ENCODE assay signal across 16 cellular contexts in the genomic region with DNA sequence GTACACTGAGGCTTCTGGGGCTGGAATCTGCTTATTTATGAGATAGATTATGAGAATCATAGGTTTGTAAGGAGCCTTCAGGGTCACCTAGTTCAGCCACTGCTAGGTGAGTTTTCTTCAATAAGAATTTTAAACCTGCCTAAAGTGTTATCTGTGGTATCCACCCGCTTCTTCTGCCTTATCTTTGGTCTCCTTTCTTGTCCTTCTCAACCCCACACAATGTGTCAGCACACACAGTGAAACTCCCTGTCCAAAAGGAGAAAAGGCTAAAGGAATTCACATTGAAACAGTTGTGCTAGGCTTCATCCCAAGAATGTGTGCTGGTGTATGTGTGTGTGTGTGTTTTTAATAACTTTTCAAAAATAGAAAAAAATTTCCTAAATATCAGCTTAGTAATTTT.
A peak's percentile ranks its signal among the peaks of the same experiment; 100 is the strongest.
DNase-seq lines count a peak whose midpoint lies in the region; ATAC-seq and TF ChIP-seq lines count a peak whose summit lies in the region.
"Had no signal": no experiment of that assay in that cellular context is flagged by ENCODE, and none has a peak within 500 bp of the region (broad histone marks: within the 10 kb centered on the region; RNA-seq: fewer than 3 reads in every experiment).

No MANE protein-coding gene starts in this region.

- H3K9me3 ChIP-seq in transverse colon = no peaks in the 10 kb centered on the region
- H3K9me3 ChIP-seq: prostate gland, SJCRH30 had no signal

- in situ Hi-C loops in transverse colon (cut with MboI; ENCODE audit: low pct_ligation_motif_present in 1 of 4, low pct_unique_long_range_greater_than_20kb in 1 of 4, low sequenced_read_pairs in 3 of 4) = no loop called here

- POLR2A ChIA-PET in T-cell (lab: Charles Lee) = interaction anchor here (0.6 to 5.5 kb wide), 4 partner anchors 41 to 259 kb away, joined by 3 to 66 read pairs (median 4); a partner anchor contains a TSS

- TF ChIP-seq EP300 in transverse colon (IDR thresholded peaks at IDR 0.05; ENCODE audit: low read depth) = no peak

- peaks cover 0 to 12% (median 2%) of the 10 kb centered on the region in 4 donors for H3K4me1 ChIP-seq in transverse colon
- H3K4me1 ChIP-seq: prostate gland had no signal

- peaks cover 1% of the 10 kb centered on the region for H3K36me3 Mint-ChIP-seq in activated naive CD4-positive, alpha-beta T cell treated with anti-CD3 and anti-CD28 coated beads, Interleukin-2, amount 50 U/mL, for 24 hours
- H3K36me3 Mint-ChIP-seq in T-cell = no peaks in the 10 kb centered on the region
- H3K36me3 Mint-ChIP-seq in central memory CD8-positive, alpha-beta T cell (ENCODE audit: insufficient read depth) = peaks cover 8% of the 10 kb centered on the region
- peaks cover 2 to 6% of the 10 kb centered on the region in 2 donors for H3K36me3 Mint-ChIP-seq in stimulated activated naive B cell treated with anti-CD40 and anti-IgM and Interleukin-4, amounts not matched to agents 10 μg/mL and 1 μg/mL and 100 μg/mL, for 72 hours

- WGBS in transverse colon (ENCODE audit: low coverage in 1 of 2), 2 donors = 97% methylated on average over 1 of the region's 1 CpG; no CpG with 5 or more reads in 1 of the 2 donors

- intact Hi-C loops in transverse colon (cut with DNase I; ENCODE audit: low total_unique reads) = no loop called here

- H3K9me3 Mint-ChIP-seq in activated naive CD4-positive, alpha-beta T cell treated with anti-CD3 and anti-CD28 coated beads, Interleukin-2, amount 50 U/mL, for 24 hours = no peaks in the 10 kb centered on the region
- peaks cover 0 to 12% (median 0%) of the 10 kb centered on the region in 3 donors for H3K9me3 Mint-ChIP-seq in T-cell
- no peaks in the 10 kb centered on the region for H3K9me3 Mint-ChIP-seq in central memory CD8-positive, alpha-beta T cell
- peaks cover 2 to 5% of the 10 kb centered on the region in 2 donors for H3K9me3 Mint-ChIP-seq in stimulated activated naive B cell treated with anti-CD40 and anti-IgM and Interleukin-4, amounts not matched to agents 10 μg/mL and 1 μg/mL and 100 μg/mL, for 72 hours

- peaks cover 92% of the 10 kb centered on the region for H3K4me1 Mint-ChIP-seq in activated naive CD4-positive, alpha-beta T cell treated with anti-CD3 and anti-CD28 coated beads, Interleukin-2, amount 50 U/mL, for 24 hours
- peaks cover 87 to 89% (median 87%) of the 10 kb centered on the region in 3 donors for H3K4me1 Mint-ChIP-seq in T-cell
- H3K4me1 Mint-ChIP-seq in central memory CD8-positive, alpha-beta T cell = peaks cover 63% of the 10 kb centered on the region
- peaks cover 54 to 94% of the 10 kb centered on the region in 2 donors for H3K4me1 Mint-ChIP-seq in stimulated activated naive B cell treated with anti-CD40 and anti-IgM and Interleukin-4, amounts not matched to agents 10 μg/mL and 1 μg/mL and 100 μg/mL, for 72 hours

- no peak overlapping the region for H3K4me3 ChIP-seq in transverse colon
- H3K4me3 ChIP-seq: prostate gland, SJCRH30 had no signal

- no peak for TF ChIP-seq CTCF in transverse colon (IDR thresholded peaks at IDR 0.05)

- ATAC-seq in T-cell (replicated peaks in 1 of 4) (no peak), HG03469 (IDR thresholded peaks at IDR 0.05; ENCODE audit: unreplicated experiment) (no peak)
- no peak for ATAC-seq in central memory CD8-positive, alpha-beta T cell (replicated peaks; ENCODE audit: extremely low read depth, poor library complexity, severe bottlenecking)
- no peak for ATAC-seq in stimulated activated naive B cell treated with anti-CD40 and anti-IgM and Interleukin-4, amounts not matched to agents 10 μg/mL and 1 μg/mL and 100 μg/mL, for 72 hours (replicated peaks)

- peak overlapping the region; percentile 98 for H3K27ac Mint-ChIP-seq in activated naive CD4-positive, alpha-beta T cell treated with anti-CD3 and anti-CD28 coated beads, Interleukin-2, amount 50 U/mL, for 24 hours
- H3K27ac Mint-ChIP-seq in T-cell = peak overlapping the region; percentile 95 to 96
- H3K27ac Mint-ChIP-seq in central memory CD8-positive, alpha-beta T cell (ENCODE audit: low read depth) = peak overlapping the region; percentile 92
- peak overlapping the region; percentile 98 for H3K27ac Mint-ChIP-seq in stimulated activated naive B cell treated with anti-CD40 and anti-IgM and Interleukin-4, amounts not matched to agents 10 μg/mL and 1 μg/mL and 100 μg/mL, for 72 hours
- H3K27ac Mint-ChIP-seq: nephron had no signal

- H3K36me3 ChIP-seq in transverse colon = no peaks in the 10 kb centered on the region
- H3K36me3 ChIP-seq: prostate gland, SJCRH30 had no signal

- no peak for DNase-seq in activated naive CD4-positive, alpha-beta T cell treated with Interleukin-2 at 50 U/mL for 16 hours
- DNase-seq in T-cell (no peak), transverse colon (no peak), SHP77 treated with DMSO at 0.1 percent for 48 hours (lab: John Stamatoyannopoulos, UW) (no peak)
- no peak for DNase-seq in central memory CD8-positive, alpha-beta T cell (ENCODE audit: low spot score in 2 of 2)
- no peak for DNase-seq in stimulated activated naive B cell treated with anti-CD40 and anti-IgM and Interleukin-4, amounts not matched to agents 10 μg/mL and 1 μg/mL and 100 μg/mL, for 72 hours
- DNase-seq: amygdala; NCI-H146; NCI-H446; SJCRH30; stimulated activated CD4-positive, alpha-beta T cell treated with anti-CD3 and anti-CD28 coated beads, Interleukin-12 subunit alpha, Interleukin-12 subunit beta, amount 100 ng/mL, for 4 hours had no signal

- H3K27me3 ChIP-seq in transverse colon = no peaks in the 10 kb centered on the region
- H3K27me3 ChIP-seq: SJCRH30 had no signal

- no peak overlapping the region for H3K27ac ChIP-seq in transverse colon
- H3K27ac ChIP-seq: epithelial cell of prostate, prostate gland, SJCRH30 had no signal

- no peak for TF ChIP-seq POLR2A in transverse colon (IDR thresholded peaks at IDR 0.05)

- H3K4me3 Mint-ChIP-seq in activated naive CD4-positive, alpha-beta T cell treated with anti-CD3 and anti-CD28 coated beads, Interleukin-2, amount 50 U/mL, for 24 hours = peak overlapping the region; percentile 91
- H3K4me3 Mint-ChIP-seq in T-cell = peak overlapping the region; percentile 49 to 85 (median 84)
- peak overlapping the region; percentile 77 for H3K4me3 Mint-ChIP-seq in central memory CD8-positive, alpha-beta T cell
- H3K4me3 Mint-ChIP-seq in stimulated activated naive B cell treated with anti-CD40 and anti-IgM and Interleukin-4, amounts not matched to agents 10 μg/mL and 1 μg/mL and 100 μg/mL, for 72 hours = peak overlapping the region in 1 of 2 donors; percentile 32
- H3K4me3 Mint-ChIP-seq: nephron had no signal

- CTCF ChIA-PET in T-cell (lab: Charles Lee) = interaction anchor here in 1 of 2 donors (1.6 kb wide), 1 partner anchor 593 kb away, joined by 3 read pairs; no protein-coding TSS in a partner anchor

- no peaks in the 10 kb centered on the region for H3K27me3 Mint-ChIP-seq in activated naive CD4-positive, alpha-beta T cell treated with anti-CD3 and anti-CD28 coated beads, Interleukin-2, amount 50 U/mL, for 24 hours
- H3K27me3 Mint-ChIP-seq in T-cell = no peaks in the 10 kb centered on the region
- H3K27me3 Mint-ChIP-seq in central memory CD8-positive, alpha-beta T cell = no peaks in the 10 kb centered on the region
- no peaks in the 10 kb centered on the region for H3K27me3 Mint-ChIP-seq in stimulated activated naive B cell treated with anti-CD40 and anti-IgM and Interleukin-4, amounts not matched to agents 10 μg/mL and 1 μg/mL and 100 μg/mL, for 72 hours
